In the genomic region with DNA sequence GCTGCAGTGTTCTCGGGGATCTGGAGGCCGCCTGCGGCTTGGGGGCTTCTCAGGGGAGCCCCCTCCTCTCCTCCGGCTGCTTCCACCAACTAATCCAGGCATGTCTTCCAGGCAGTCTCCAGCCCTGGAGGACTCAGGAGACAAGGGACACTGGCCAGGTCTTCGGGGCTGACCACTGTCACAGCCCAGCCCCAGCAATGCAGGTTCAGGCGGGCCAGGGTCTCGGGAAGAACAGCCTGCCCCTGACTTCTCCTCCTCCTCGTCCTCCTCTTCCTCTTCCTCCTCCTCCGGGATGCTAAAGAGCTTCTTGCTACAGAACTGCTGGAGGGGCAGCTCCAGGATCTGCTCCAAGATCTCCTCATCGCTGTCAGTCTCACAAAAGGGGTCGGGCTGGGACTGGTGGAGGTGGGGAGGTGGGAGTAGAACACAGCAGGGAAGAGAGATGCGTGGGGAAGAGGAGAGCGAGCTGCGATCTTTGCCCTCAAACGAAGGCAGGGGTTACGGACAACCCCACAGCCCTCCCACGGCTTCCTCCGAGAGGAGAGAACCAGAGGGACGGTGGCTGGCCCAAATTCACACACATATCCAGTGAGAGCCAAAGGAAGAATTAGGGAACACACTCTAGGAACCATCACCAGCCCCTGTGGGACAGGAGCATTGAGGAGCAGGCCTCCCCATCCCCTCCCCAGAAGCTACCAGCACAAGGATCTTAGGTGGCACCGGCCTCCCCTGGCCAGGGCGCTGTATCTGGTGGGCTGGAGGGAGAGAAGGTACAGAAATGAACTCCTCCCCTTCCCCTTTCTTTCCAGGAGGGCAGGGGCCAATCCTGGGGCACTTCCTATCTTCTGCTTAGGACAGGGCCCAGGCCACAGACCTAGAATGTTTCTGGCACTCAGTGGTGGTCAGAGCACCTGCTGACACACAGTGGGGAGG, we compare ENCODE assay signal across 27 cellular contexts. TPM values are rescaled to one million over a fixed set of nuclear protein-coding genes. Genes with fewer than 3 reads are reported as not detected.
DNase-seq lines count a peak whose midpoint lies in the region; ATAC-seq and TF ChIP-seq lines count a peak whose summit lies in the region.
"Had no signal": no experiment of that assay in that cellular context is flagged by ENCODE, and none has a peak within 500 bp of the region (broad histone marks: within the 10 kb centered on the region; RNA-seq: fewer than 3 reads in every experiment).

No MANE protein-coding gene starts in this region.

- DNase-seq in D341Med (ENCODE audit: low spot score) (peak; percentile 19), mesenteric fat pad (ENCODE audit: low spot score) (peak; percentile 71), brain microvascular endothelial cell (no peak)
- DNase-seq in activated effector memory CD4-positive, alpha-beta T cell treated with anti-CD3 and anti-CD28 coated beads, Interleukin-2, amount 50 U/mL, for 16 hours = no peak
- DNase-seq in activated T-cell treated with anti-CD3 and anti-CD28 coated beads, Interleukin-2, amount 50 U/mL, for 72 hours = no peak
- DNase-seq: activated CD4-positive, alpha-beta T cell treated with anti-CD3 and anti-CD28 coated beads, Interleukin-2, amount 10 ng/mL, durations not matched to agents 7 days and 5 days; activated naive CD4-positive, alpha-beta T cell treated with Interleukin-2 at 50 U/mL for 16 hours; CD4-positive, alpha-beta T cell; central memory CD4-positive, alpha-beta T cell; DMS153; foreskin fibroblast; GDM1; Karpas-422; mucosa of descending colon; NCI-H1930; NCI-H2227 treated with DMSO at 0.1 percent for 48 hours; OCI-M1; SIG-M5; stimulated activated naive B cell treated with anti-CD40 and anti-IgM and Interleukin-4, amounts not matched to agents 10 μg/mL and 1 μg/mL and 100 μg/mL, for 72 hours; T-helper 1 cell had no signal

- H3K27ac Mint-ChIP-seq in activated T-helper 17 cell treated with anti-CD3 and anti-CD28 coated beads, Interleukin-2, amount 50 U/mL, for 72 hours = peak overlapping the region; percentile 69
- H3K27ac Mint-ChIP-seq in activated T-cell treated with anti-CD3 and anti-CD28 coated beads, Interleukin-2, amount 50 U/mL, for 72 hours = no peak overlapping the region
- H3K27ac Mint-ChIP-seq: CD4-positive, alpha-beta T cell; stimulated activated naive B cell treated with anti-CD40 and anti-IgM and Interleukin-4, amounts not matched to agents 10 μg/mL and 1 μg/mL and 100 μg/mL, for 72 hours had no signal

- peaks cover 0 to 11% (median 0%) of the 10 kb centered on the region in 11 experiments; a peak in 1 of 22 replicates for H4K20me1 ChIP-seq in BLaER1 treated with 17β-estradiol and CSF1 and Interleukin-3, amounts not matched to agents 10 nM and 100 nM

- H3K4me1 Mint-ChIP-seq in activated T-helper 17 cell treated with anti-CD3 and anti-CD28 coated beads, Interleukin-2, amount 50 U/mL, for 72 hours = no peaks in the 10 kb centered on the region
- H3K4me1 Mint-ChIP-seq in activated T-cell treated with anti-CD3 and anti-CD28 coated beads, Interleukin-2, amount 50 U/mL, for 72 hours (ENCODE audit: low read depth) = peaks cover 4% of the 10 kb centered on the region
- H3K4me1 Mint-ChIP-seq: activated CD4-positive, alpha-beta T cell treated with anti-CD3 and anti-CD28 coated beads, Interleukin-2, amount 10 ng/mL, durations not matched to agents 7 days and 5 days had no signal

- H3K36me3 Mint-ChIP-seq in activated T-helper 17 cell treated with anti-CD3 and anti-CD28 coated beads, Interleukin-2, amount 50 U/mL, for 72 hours (ENCODE audit: low read depth) = peaks cover 42% of the 10 kb centered on the region
- H3K36me3 Mint-ChIP-seq in activated T-cell treated with anti-CD3 and anti-CD28 coated beads, Interleukin-2, amount 50 U/mL, for 72 hours (ENCODE audit: insufficient read depth in 2 of 2) = no peaks in the 10 kb centered on the region
- H3K36me3 Mint-ChIP-seq: stimulated activated naive B cell treated with anti-CD40 and anti-IgM and Interleukin-4, amounts not matched to agents 10 μg/mL and 1 μg/mL and 100 μg/mL, for 72 hours had no signal

- peak overlapping the region in 1 of 11 experiments; percentile 5; a peak in 1 of 22 replicates for H3K4me2 ChIP-seq in BLaER1 treated with 17β-estradiol and CSF1 and Interleukin-3, amounts not matched to agents 10 nM and 100 nM
- H3K4me2 ChIP-seq: smooth muscle cell had no signal

- no peak for TF ChIP-seq CTCF in brain microvascular endothelial cell (IDR thresholded peaks at IDR 0.05; ENCODE audit: low read depth, low read length, missing control alignments)

- ATAC-seq in activated T-helper 17 cell treated with anti-CD3 and anti-CD28 coated beads, Interleukin-2, amount 50 U/mL, for 72 hours (replicated peaks) = no peak
- ATAC-seq in GM19452 (IDR thresholded peaks at IDR 0.05; ENCODE audit: unreplicated experiment) = no peak
- ATAC-seq in activated T-cell treated with anti-CD3 and anti-CD28 coated beads, Interleukin-2, amount 50 U/mL, for 72 hours (replicated peaks in 1 of 2) = no peak
- ATAC-seq: mucosa of descending colon; stimulated activated naive B cell treated with anti-CD40 and anti-IgM and Interleukin-4, amounts not matched to agents 10 μg/mL and 1 μg/mL and 100 μg/mL, for 72 hours had no signal

- no peaks in the 10 kb centered on the region for H3K27me3 Mint-ChIP-seq in activated T-helper 17 cell treated with anti-CD3 and anti-CD28 coated beads, Interleukin-2, amount 50 U/mL, for 72 hours
- H3K27me3 Mint-ChIP-seq in activated T-cell treated with anti-CD3 and anti-CD28 coated beads, Interleukin-2, amount 50 U/mL, for 72 hours (ENCODE audit: low read depth) = no peaks in the 10 kb centered on the region
- H3K27me3 Mint-ChIP-seq: activated CD4-positive, alpha-beta T cell treated with anti-CD3 and anti-CD28 coated beads, Interleukin-2, amount 10 ng/mL, durations not matched to agents 7 days and 5 days; CD4-positive, alpha-beta T cell; stimulated activated naive B cell treated with anti-CD40 and anti-IgM and Interleukin-4, amounts not matched to agents 10 μg/mL and 1 μg/mL and 100 μg/mL, for 72 hours had no signal

- H3K9ac ChIP-seq in BLaER1 treated with 17β-estradiol and CSF1 and Interleukin-3, amounts not matched to agents 10 nM and 100 nM = peak overlapping the region in 6 of 11 experiments; percentile 9 to 34 (median 23); a peak in 4 of 22 replicates

- peak overlapping the region in 6 of 11 experiments; percentile 18 to 51 (median 28); a peak in 11 of 22 replicates for H3K27ac ChIP-seq in BLaER1 treated with 17β-estradiol and CSF1 and Interleukin-3, amounts not matched to agents 10 nM and 100 nM
- H3K27ac ChIP-seq in brain microvascular endothelial cell = no peak overlapping the region
- H3K27ac ChIP-seq: epithelial cell of prostate had no signal

- in situ Hi-C loops in brain microvascular endothelial cell (cut with HindIII; ENCODE audit: low pct_ligation_motif_present, low sequenced_read_pairs) = no loop called here

- H3K9me3 ChIP-seq in BLaER1 treated with 17β-estradiol and CSF1 and Interleukin-3, amounts not matched to agents 10 nM and 100 nM (replicated peaks in 1 of 11) = no peaks in the 10 kb centered on the region
- H3K9me3 ChIP-seq: mucosa of descending colon had no signal

- peaks cover 6 to 30% (median 19%) of the 10 kb centered on the region in 10 experiments; a peak in 19 of 20 replicates for H3K4me1 ChIP-seq in BLaER1 treated with 17β-estradiol and CSF1 and Interleukin-3, amounts not matched to agents 10 nM and 100 nM

- H3K9me3 Mint-ChIP-seq in activated T-helper 17 cell treated with anti-CD3 and anti-CD28 coated beads, Interleukin-2, amount 50 U/mL, for 72 hours = no peaks in the 10 kb centered on the region
- H3K9me3 Mint-ChIP-seq in activated T-cell treated with anti-CD3 and anti-CD28 coated beads, Interleukin-2, amount 50 U/mL, for 72 hours = no peaks in the 10 kb centered on the region
- H3K9me3 Mint-ChIP-seq: activated CD4-positive, alpha-beta T cell treated with anti-CD3 and anti-CD28 coated beads, Interleukin-2, amount 10 ng/mL, durations not matched to agents 7 days and 5 days; CD4-positive, alpha-beta T cell; neural crest cell; stimulated activated naive B cell treated with anti-CD40 and anti-IgM and Interleukin-4, amounts not matched to agents 10 μg/mL and 1 μg/mL and 100 μg/mL, for 72 hours had no signal

- peaks cover 0 to 93% (median 65%) of the 10 kb centered on the region in 11 experiments; a peak in 20 of 22 replicates for H3K36me3 ChIP-seq in BLaER1 treated with 17β-estradiol and CSF1 and Interleukin-3, amounts not matched to agents 10 nM and 100 nM
- no peaks in the 10 kb centered on the region for H3K36me3 ChIP-seq in brain microvascular endothelial cell (replicated peaks)

- no peak overlapping the region for H3K4me3 ChIP-seq in BLaER1 treated with 17β-estradiol and CSF1 and Interleukin-3, amounts not matched to agents 10 nM and 100 nM
- no peak overlapping the region for H3K4me3 ChIP-seq in brain microvascular endothelial cell (ENCODE audit: low read depth, low read length)
- H3K4me3 ChIP-seq: mucosa of descending colon, smooth muscle cell had no signal

- H3K27me3 ChIP-seq in BLaER1 treated with 17β-estradiol and CSF1 and Interleukin-3, amounts not matched to agents 10 nM and 100 nM = no peaks in the 10 kb centered on the region
- no peaks in the 10 kb centered on the region for H3K27me3 ChIP-seq in brain microvascular endothelial cell (replicated peaks)

- no peak overlapping the region for H3K4me3 Mint-ChIP-seq in activated T-helper 17 cell treated with anti-CD3 and anti-CD28 coated beads, Interleukin-2, amount 50 U/mL, for 72 hours
- no peak overlapping the region for H3K4me3 Mint-ChIP-seq in activated T-cell treated with anti-CD3 and anti-CD28 coated beads, Interleukin-2, amount 50 U/mL, for 72 hours
- H3K4me3 Mint-ChIP-seq: activated CD4-positive, alpha-beta T cell treated with anti-CD3 and anti-CD28 coated beads, Interleukin-2, amount 10 ng/mL, durations not matched to agents 7 days and 5 days; CD4-positive, alpha-beta T cell; neural crest cell; stimulated activated naive B cell treated with anti-CD40 and anti-IgM and Interleukin-4, amounts not matched to agents 10 μg/mL and 1 μg/mL and 100 μg/mL, for 72 hours had no signal

RNA-seq across cellular contexts. Expression of gene TSPOAP1, which starts 19.3 kb away (rescaled TPM):
- total RNA-seq in activated T-helper 17 cell treated with anti-CD3 and anti-CD28 coated beads, Interleukin-2, amount 50 U/mL, for 72 hours = 100 to 1,000 TPM in 1 of 2 donors, 10 to 100 TPM in 1; 97.2 to 107 TPM
- 1.3 TPM for total RNA-seq in mesenteric fat pad
- total RNA-seq in activated T-cell treated with anti-CD3 and anti-CD28 coated beads, Interleukin-2, amount 50 U/mL, for 72 hours = 10 to 100 TPM; 42.3 to 55.3 TPM
- total RNA-seq: pulmonary artery endothelial cell had no signal

RNA-seq across cellular contexts. Expression of gene MPO, which starts 28.5 kb away (rescaled TPM):
- total RNA-seq in activated T-helper 17 cell treated with anti-CD3 and anti-CD28 coated beads, Interleukin-2, amount 50 U/mL, for 72 hours = 1 to 10 TPM; 1.2 to 2.0 TPM
- 0.35 TPM for total RNA-seq in mesenteric fat pad
- total RNA-seq in activated T-cell treated with anti-CD3 and anti-CD28 coated beads, Interleukin-2, amount 50 U/mL, for 72 hours = under 1 TPM in 1 of 2 donors, not detected in 1; 0.09 TPM
- total RNA-seq: activated CD4-positive, alpha-beta T cell treated with anti-CD3 and anti-CD28 coated beads, Interleukin-2, amount 10 ng/mL, durations not matched to agents 7 days and 5 days; neural crest cell; smooth muscle cell had no signal

RNA-seq across cellular contexts. Expression of gene SUPT4H1, which starts 42.8 kb away (rescaled TPM):
- total RNA-seq in activated T-helper 17 cell treated with anti-CD3 and anti-CD28 coated beads, Interleukin-2, amount 50 U/mL, for 72 hours = 100 to 1,000 TPM; 117 to 147 TPM
- 61.9 TPM for total RNA-seq in mesenteric fat pad
- 100 to 1,000 TPM; 101 to 110 TPM for total RNA-seq in activated T-cell treated with anti-CD3 and anti-CD28 coated beads, Interleukin-2, amount 50 U/mL, for 72 hours

Comparison
In these comparisons a context has a peak if more than half of its experiments do, and no peak if none do; other contexts are left out.
1. DNase-seq: peak in D341Med (single experiment) and mesenteric fat pad (single experiment); none in activated effector memory CD4-positive, alpha-beta T cell treated with anti-CD3 and anti-CD28 coated beads, Interleukin-2, amount 50 U/mL, for 16 hours (single experiment), brain microvascular endothelial cell (single experiment) and activated T-cell treated with anti-CD3 and anti-CD28 coated beads, Interleukin-2, amount 50 U/mL, for 72 hours (0 of 2).
2. RNA of gene TSPOAP1, which starts 19.3 kb away (total RNA-seq): 97.2 to 107 TPM in activated T-helper 17 cell treated with anti-CD3 and anti-CD28 coated beads, Interleukin-2, amount 50 U/mL, for 72 hours and 42.3 to 55.3 TPM in activated T-cell treated with anti-CD3 and anti-CD28 coated beads, Interleukin-2, amount 50 U/mL, for 72 hours; 1.3 TPM in mesenteric fat pad (single experiment); every median in the first group is over 10 times any median in the second.